In the genomic region with DNA sequence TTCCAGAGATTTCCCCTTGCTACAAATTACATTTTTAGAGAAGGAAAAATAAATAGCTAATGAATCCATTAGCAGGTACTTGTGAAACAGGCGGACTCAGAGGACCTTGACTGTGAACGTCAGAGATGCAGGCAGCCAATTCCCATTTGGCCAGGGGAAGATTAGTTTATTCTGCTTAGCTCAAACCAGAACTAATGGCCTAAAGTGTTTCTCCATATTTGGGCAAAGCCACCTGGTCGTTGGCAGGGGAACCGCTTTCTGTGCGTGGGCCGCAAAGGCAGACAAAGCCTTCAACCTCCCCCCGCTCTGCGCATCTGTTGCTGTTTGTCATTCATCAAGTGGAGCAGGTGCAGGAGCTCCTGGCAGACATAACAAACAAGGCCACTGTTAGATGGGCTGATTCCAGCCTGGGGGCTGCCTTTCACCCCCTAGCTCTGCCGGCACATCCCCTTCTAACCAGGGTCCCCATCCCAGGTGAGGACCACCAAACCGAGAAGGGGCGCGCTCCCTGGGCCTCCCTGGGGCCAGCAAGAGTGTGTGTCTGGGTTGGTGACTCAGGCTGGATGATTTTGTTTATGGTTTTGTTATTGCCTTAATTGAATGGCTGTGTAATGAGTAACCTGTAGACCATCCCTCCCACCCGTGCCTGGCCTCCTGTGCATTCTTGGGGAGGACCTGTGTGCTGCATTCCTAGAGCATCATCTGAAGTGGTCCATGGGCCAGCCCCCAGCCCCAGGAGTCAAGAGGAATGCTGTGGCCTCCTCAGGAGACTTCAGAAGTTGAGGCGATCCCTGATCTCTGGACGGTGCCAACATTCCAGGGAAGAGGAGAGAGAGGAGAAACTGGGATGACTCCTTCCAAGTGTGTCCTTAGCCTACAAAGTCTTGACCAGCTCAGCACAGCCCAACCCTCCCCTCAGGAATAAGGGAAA, we compare ENCODE assay signal across 9 cellular contexts. TPM values are rescaled to one million over a fixed set of nuclear protein-coding genes. Genes with fewer than 3 reads are reported as not detected.
DNase-seq lines count a peak whose midpoint lies in the region; ATAC-seq and TF ChIP-seq lines count a peak whose summit lies in the region.
"Had no signal": no experiment of that assay in that cellular context is flagged by ENCODE, and none has a peak within 500 bp of the region (broad histone marks: within the 10 kb centered on the region; RNA-seq: fewer than 3 reads in every experiment).

No MANE protein-coding gene starts in this region.

- intact Hi-C loops in activated T-helper 1 cell treated with anti-CD3 and anti-CD28 coated beads, Interleukin-12 subunit alpha, Interleukin-12 subunit beta, Interleukin-2, Interleukin-4 antibody, amounts not matched to agents 30 ng/mL and 10 ng/mL and 1 ng/mL, durations not matched to agents 14 hours and 24 hours and 36 hours (cut with micrococcal nuclease), result loop anchor here (5.0 kb wide), 1 partner anchor 77 kb away; a partner anchor contains a TSS

- ATAC-seq in GM19043 (IDR thresholded peaks at IDR 0.05; ENCODE audit: low read depth, unreplicated experiment), result peak; percentile 55

- no peak overlapping the region for H3K27ac Mint-ChIP-seq in activated T-helper 1 cell treated with anti-CD3 and anti-CD28 coated beads, Interleukin-12 subunit alpha, Interleukin-12 subunit beta, Interleukin-2, Interleukin-4 antibody, amounts not matched to agents 30 ng/mL and 10 ng/mL and 1 ng/mL, durations not matched to agents 14 hours and 24 hours and 36 hours

- peaks cover 33% of the 10 kb centered on the region for H3K4me1 Mint-ChIP-seq in activated T-helper 1 cell treated with anti-CD3 and anti-CD28 coated beads, Interleukin-12 subunit alpha, Interleukin-12 subunit beta, Interleukin-2, Interleukin-4 antibody, amounts not matched to agents 30 ng/mL and 10 ng/mL and 1 ng/mL, durations not matched to agents 14 hours and 24 hours and 36 hours (ENCODE audit: low read depth)

- H3K4me3 Mint-ChIP-seq in activated T-helper 1 cell treated with anti-CD3 and anti-CD28 coated beads, Interleukin-12 subunit alpha, Interleukin-12 subunit beta, Interleukin-2, Interleukin-4 antibody, amounts not matched to agents 30 ng/mL and 10 ng/mL and 1 ng/mL, durations not matched to agents 14 hours and 24 hours and 36 hours, result no peak overlapping the region

- TF ChIP-seq CTCF in kidney epithelial cell (IDR thresholded peaks at IDR 0.05; ENCODE audit: insufficient read depth, low read length, poor library complexity, severe bottlenecking), result no peak

- H3K27me3 Mint-ChIP-seq in activated T-helper 1 cell treated with anti-CD3 and anti-CD28 coated beads, Interleukin-12 subunit alpha, Interleukin-12 subunit beta, Interleukin-2, Interleukin-4 antibody, amounts not matched to agents 30 ng/mL and 10 ng/mL and 1 ng/mL, durations not matched to agents 14 hours and 24 hours and 36 hours (ENCODE audit: insufficient read depth), result no peaks in the 10 kb centered on the region

- DNase-seq in AG08396 (ENCODE audit: low spot score) (peak; percentile 61), NAMALWA (ENCODE audit: low spot score) (peak; percentile 38), SK-N-DZ (ENCODE audit: low spot score) (peak; percentile 97), kidney epithelial cell (ENCODE audit: low read depth) (peak; percentile 85), middle frontal gyrus (ENCODE audit: extremely low spot score, low spot score) (no peak), HPDE6-E6E7 (ENCODE audit: extremely low spot score) (no peak)
- DNase-seq in activated T-helper 1 cell treated with anti-CD3 and anti-CD28 coated beads, Interleukin-12 subunit alpha, Interleukin-12 subunit beta, Interleukin-2, Interleukin-4 antibody, amounts not matched to agents 30 ng/mL and 10 ng/mL and 1 ng/mL, durations not matched to agents 14 hours and 24 hours and 36 hours (ENCODE audit: low spot score), result no peak

- no peak overlapping the region for H3K4me3 ChIP-seq in kidney epithelial cell (ENCODE audit: low read depth, low read length)
- H3K4me3 ChIP-seq: skin epidermis had no signal

- H3K27me3 ChIP-seq in kidney epithelial cell (ENCODE audit: control insufficient read depth, insufficient read depth, low read length), result no peaks in the 10 kb centered on the region

- peaks cover 3% of the 10 kb centered on the region for H3K36me3 Mint-ChIP-seq in activated T-helper 1 cell treated with anti-CD3 and anti-CD28 coated beads, Interleukin-12 subunit alpha, Interleukin-12 subunit beta, Interleukin-2, Interleukin-4 antibody, amounts not matched to agents 30 ng/mL and 10 ng/mL and 1 ng/mL, durations not matched to agents 14 hours and 24 hours and 36 hours (ENCODE audit: low read depth)

- H3K36me3 ChIP-seq in kidney epithelial cell (ENCODE audit: control insufficient read depth, insufficient read depth, low read length), result no peaks in the 10 kb centered on the region

- H3K9me3 Mint-ChIP-seq in activated T-helper 1 cell treated with anti-CD3 and anti-CD28 coated beads, Interleukin-12 subunit alpha, Interleukin-12 subunit beta, Interleukin-2, Interleukin-4 antibody, amounts not matched to agents 30 ng/mL and 10 ng/mL and 1 ng/mL, durations not matched to agents 14 hours and 24 hours and 36 hours, result no peaks in the 10 kb centered on the region

RNA-seq across cellular contexts. Expression of a gene that starts 14.5 kb away (rescaled TPM):
- 0.67 and 0.76 TPM in 2 replicates for polyA plus RNA-seq in SK-N-DZ (2014; cell fraction: cytosol; rRNA removed)
- polyA plus RNA-seq in SK-N-DZ (2014; cell fraction: nucleus; rRNA removed), result 2.3 and 3.1 TPM in 2 replicates
- total RNA-seq in kidney epithelial cell, result not detected in 2 replicates
- total RNA-seq in activated T-helper 1 cell treated with anti-CD3 and anti-CD28 coated beads, Interleukin-12 subunit alpha, Interleukin-12 subunit beta, Interleukin-2, Interleukin-4 antibody, amounts not matched to agents 30 ng/mL and 10 ng/mL and 1 ng/mL, durations not matched to agents 14 hours and 24 hours and 36 hours, result not detected in 2 replicates

RNA-seq across cellular contexts. Expression of a gene that starts 21.2 kb away (rescaled TPM):
- not detected in 2 replicates for polyA plus RNA-seq in SK-N-DZ (2014; cell fraction: cytosol; rRNA removed)
- 0.20 TPM in 1 of 2 replicates, not detected in the other for polyA plus RNA-seq in SK-N-DZ (2014; cell fraction: nucleus; rRNA removed)
- not detected in 2 replicates for total RNA-seq in kidney epithelial cell
- 0.69 and 1.3 TPM in 2 replicates for total RNA-seq in activated T-helper 1 cell treated with anti-CD3 and anti-CD28 coated beads, Interleukin-12 subunit alpha, Interleukin-12 subunit beta, Interleukin-2, Interleukin-4 antibody, amounts not matched to agents 30 ng/mL and 10 ng/mL and 1 ng/mL, durations not matched to agents 14 hours and 24 hours and 36 hours

Comparison
In these comparisons a context has a peak if more than half of its experiments do, and no peak if none do; other contexts are left out.
1. DNase-seq: peak in AG08396 (single experiment), NAMALWA (single experiment), SK-N-DZ (single experiment) and kidney epithelial cell (single experiment); none in activated T-helper 1 cell treated with anti-CD3 and anti-CD28 coated beads, Interleukin-12 subunit alpha, Interleukin-12 subunit beta, Interleukin-2, Interleukin-4 antibody, amounts not matched to agents 30 ng/mL and 10 ng/mL and 1 ng/mL, durations not matched to agents 14 hours and 24 hours and 36 hours (single experiment), middle frontal gyrus (single experiment) and HPDE6-E6E7 (single experiment).